8 cellular contexts compared by ENCODE assay signal in genomic region chr1:22024485-22025367, GRCh38. TPM values are rescaled to one million over a fixed set of nuclear protein-coding genes. Genes with fewer than 3 reads are reported as not detected.
DNase-seq lines count a peak whose midpoint lies in the region; ATAC-seq, FAIRE-seq and TF ChIP-seq lines count a peak whose summit lies in the region.

No MANE protein-coding gene starts in this region.

- intact Hi-C loops in activated CD8-positive, alpha-beta T cell treated with anti-CD3 and anti-CD28 coated beads for 36 hours (cut with micrococcal nuclease): loop anchor here (2.0 kb wide), 2 partner anchors 28 to 64 kb away; partner anchors contain the start of gene CDC42

- ATAC-seq in A549 (peak; percentile 85 to 86), GM18511 (IDR thresholded peaks at IDR 0.05; ENCODE audit: unreplicated experiment) (peak; percentile 50), HG03045 (IDR thresholded peaks at IDR 0.05; ENCODE audit: unreplicated experiment) (peak; percentile 35)
- peak; percentile 79 for ATAC-seq in activated CD8-positive, alpha-beta T cell treated with anti-CD3 and anti-CD28 coated beads for 36 hours

- H3K27ac ChIP-seq in A549: peak overlapping the region; percentile 98

- TF ChIP-seq RAD21 in A549 (conservative IDR thresholded peaks at IDR 0.05 in 1 of 2, IDR thresholded peaks at IDR 0.05 in 1 of 2): peak in 1 of 2 experiments; percentile 8; a peak in 1 of 5 replicates

- CTCF ChIA-PET in A549 (lab: Yijun Ruan, JAX): interaction anchor here (1.0 to 2.4 kb wide), 7 partner anchors 10 to 656 kb away, joined by 3 to 11 read pairs (median 3); no protein-coding TSS in a partner anchor
- CTCF ChIA-PET in activated CD8-positive, alpha-beta T cell treated with anti-CD3 and anti-CD28 coated beads for 36 hours (lab: Charles Lee): interaction anchor here (0.7 to 4.1 kb wide), 18 partner anchors 9 to 366 kb away, joined by 3 to 40 read pairs (median 6); partner anchors contain the start of gene CDC42

- 2% methylated on average over 30 of the region's 33 CpGs for WGBS in A549 (ENCODE audit: missing lambda C conversion rate)

- peaks cover 10% of the 10 kb centered on the region for H3K36me3 Mint-ChIP-seq in activated CD8-positive, alpha-beta T cell treated with anti-CD3 and anti-CD28 coated beads for 36 hours (ENCODE audit: low read depth)

- H3K9me3 ChIP-seq in A549: no peaks in the 10 kb centered on the region

- H3K27ac Mint-ChIP-seq in activated CD8-positive, alpha-beta T cell treated with anti-CD3 and anti-CD28 coated beads for 36 hours: peak overlapping the region; percentile 99

- peak; percentile 73 to 83 for DNase-seq in A549 (ENCODE audit: low read depth in 1 of 2, low spot score in 1 of 2)
- DNase-seq in NCI-H510A treated with DMSO at 0.1 percent for 48 hours (lab: John Stamatoyannopoulos, UW): peak; percentile 92
- peak; percentile 94 for DNase-seq in activated CD8-positive, alpha-beta T cell treated with anti-CD3 and anti-CD28 coated beads for 36 hours
- DNase-seq in effector CD8-positive, alpha-beta T cell (lab: John Stamatoyannopoulos, UW): peak; percentile 65
- DNase-seq in mesenteric fat pad (ENCODE audit: low spot score): peak; percentile 90
- DNase-seq in stimulated activated CD8-positive, alpha-beta memory T cell treated with anti-CD3 and anti-CD28 coated beads, Interleukin-15, amount 100 ng/mL, for 48 hours (ENCODE audit: low read depth in 2 of 2): peak; percentile 69 to 71

- peaks cover 41% of the 10 kb centered on the region for H3K4me1 Mint-ChIP-seq in activated CD8-positive, alpha-beta T cell treated with anti-CD3 and anti-CD28 coated beads for 36 hours (ENCODE audit: low read depth)

- no peak for TF ChIP-seq EP300 in A549 (IDR thresholded peaks at IDR 0.05)

- H3K4me2 ChIP-seq in A549: peak overlapping the region; percentile 70

- peak; percentile 5; the same call in 1 of the 3 replicates for TF ChIP-seq CTCF in A549 (IDR thresholded peaks at IDR 0.05)
- no peak for TF ChIP-seq CTCF in activated CD8-positive, alpha-beta T cell treated with anti-CD3 and anti-CD28 coated beads for 36 hours (IDR thresholded peaks at IDR 0.05)

- peak overlapping the region; percentile 99 for H3K4me3 ChIP-seq in A549

- FAIRE-seq in A549 (lab: Jason Lieb, UNC): no peak

- POLR2A ChIA-PET in A549 (lab: Yijun Ruan, JAX): interaction anchor here (0.6 to 2.2 kb wide), 8 partner anchors 9 to 436 kb away, joined by 3 to 13 read pairs (median 4); partner anchors contain the start of gene CDC42
- POLR2A ChIA-PET in activated CD8-positive, alpha-beta T cell treated with anti-CD3 and anti-CD28 coated beads for 36 hours (lab: Charles Lee): interaction anchor here (0.6 to 12.6 kb wide), 20 partner anchors 8 to 731 kb away, joined by 3 to 218 read pairs (median 4); partner anchors contain the start of genes CDC42 and USP48

- H3K4me3 Mint-ChIP-seq in activated CD8-positive, alpha-beta T cell treated with anti-CD3 and anti-CD28 coated beads for 36 hours: peak overlapping the region; percentile 86

- TF ChIP-seq POLR2A in A549 (IDR thresholded peaks at IDR 0.05; ENCODE audit: low read length): no peak

- peaks cover 3% of the 10 kb centered on the region; the same call in 1 of the 3 replicates for H3K4me1 ChIP-seq in A549

- no peaks in the 10 kb centered on the region for H3K27me3 Mint-ChIP-seq in activated CD8-positive, alpha-beta T cell treated with anti-CD3 and anti-CD28 coated beads for 36 hours

- no peaks in the 10 kb centered on the region for H3K9me3 Mint-ChIP-seq in activated CD8-positive, alpha-beta T cell treated with anti-CD3 and anti-CD28 coated beads for 36 hours

TF ChIP-seq in A549, 52 proteins besides CTCF, POLR2A, EP300 and RAD21:
- TF ChIP-seq CEBPB (IDR thresholded peaks at IDR 0.05): peak in 1 of 2 experiments; percentile 65; a peak in 2 of 4 replicates
- 0 out of 3 replicates have a peak, but pooled peaks have one; percentile 12 for TF ChIP-seq BCL3 (IDR thresholded peaks at IDR 0.05)
- no peak for TF ChIP-seq TP53 (CRISPR knock-in tag; IDR thresholded peaks at IDR 0.05)
- TF ChIP-seq EHMT2 (IDR thresholded peaks at IDR 0.05; ENCODE audit: low read depth): no peak
- TF ChIP-seq HOXB13 (CRISPR knock-in tag; IDR thresholded peaks at IDR 0.05; ENCODE audit: low read depth): no peak
- TF ChIP-seq NPAS2 (CRISPR knock-in tag; IDR thresholded peaks at IDR 0.05; ENCODE audit: borderline replicate concordance): no peak
- TF ChIP-seq JUNB (IDR thresholded peaks at IDR 0.05): no peak
- no peak for TF ChIP-seq POLR2AphosphoS2 (conservative IDR thresholded peaks at IDR 0.05; ENCODE audit: low read length)
- TF ChIP-seq FOSL2 (IDR thresholded peaks at IDR 0.05): no peak
- TF ChIP-seq FOSL2 (CRISPR knock-in tag; IDR thresholded peaks at IDR 0.05): peak; percentile 27; the same call in 1 of the 2 replicates

RNA-seq across cellular contexts. Expression of gene CELA3A, which starts 23.3 kb away (rescaled TPM):
- polyA plus RNA-seq in A549 (2011; rRNA removed) (not detected in 2 replicates), A549 (2017; fragmentation: RNase III; extraction: RNeasy Plus Mini Kit Qiagen cat#74134 plus additional on column Dnase treatment) (not detected in 3 replicates)
- polyA plus RNA-seq in A549 (2012; cell fraction: cytosol; rRNA removed): 0.04 TPM in 1 of 2 replicates, not detected in the other
- not detected in 2 replicates for polyA plus RNA-seq in A549 (2012; cell fraction: nucleus; rRNA removed)
- polyA minus RNA-seq in A549 (2011; rRNA and poly(A)+ RNA removed): not detected in 2 replicates
- not detected for total RNA-seq in activated CD8-positive, alpha-beta T cell treated with anti-CD3 and anti-CD28 coated beads for 36 hours
- total RNA-seq in mesenteric fat pad: 4.1 TPM

RNA-seq across cellular contexts. Expression of gene CDC42, which starts 27.8 kb away (rescaled TPM):
- polyA plus RNA-seq in A549 (2011; rRNA removed): 212 and 251 TPM in 2 replicates
- polyA plus RNA-seq in A549 (2012; cell fraction: cytosol; rRNA removed): 56.2 and 64.9 TPM in 2 replicates
- polyA plus RNA-seq in A549 (2012; cell fraction: nucleus; rRNA removed): 19.1 and 31.5 TPM in 2 replicates
- polyA plus RNA-seq in A549 (2017; fragmentation: RNase III; extraction: RNeasy Plus Mini Kit Qiagen cat#74134 plus additional on column Dnase treatment): 151 to 159 TPM (median 155 TPM) in 3 replicates
- 104 and 107 TPM in 2 replicates for polyA minus RNA-seq in A549 (2011; rRNA and poly(A)+ RNA removed)
- 100 to 1,000 TPM; 292 to 310 TPM for total RNA-seq in activated CD8-positive, alpha-beta T cell treated with anti-CD3 and anti-CD28 coated beads for 36 hours
- total RNA-seq in mesenteric fat pad: 270 TPM

RNA-seq across cellular contexts. Expression of gene CELA3B, which starts 47.9 kb away (rescaled TPM):
- polyA plus RNA-seq in A549 (2011; rRNA removed): not detected in 2 replicates
- not detected in 2 replicates for polyA plus RNA-seq in A549 (2012; cell fraction: cytosol; rRNA removed)
- polyA plus RNA-seq in A549 (2012; cell fraction: nucleus; rRNA removed): not detected in 2 replicates
- polyA plus RNA-seq in A549 (2017; fragmentation: RNase III; extraction: RNeasy Plus Mini Kit Qiagen cat#74134 plus additional on column Dnase treatment): not detected in 3 replicates
- polyA minus RNA-seq in A549 (2011; rRNA and poly(A)+ RNA removed): not detected in 2 replicates
- not detected for total RNA-seq in activated CD8-positive, alpha-beta T cell treated with anti-CD3 and anti-CD28 coated beads for 36 hours
- total RNA-seq in mesenteric fat pad: 0.90 TPM

Comparison
In these comparisons a context has a peak if more than half of its experiments do, and no peak if none do; other contexts are left out.
1. Peak in every context shown above with its lines: DNase-seq, ATAC-seq, H3K4me3 ChIP-seq and H3K27ac ChIP-seq.
2. ATAC-seq: peak in every context shown above with its lines; median percentile 86 in A549; 79 in activated CD8-positive, alpha-beta T cell treated with anti-CD3 and anti-CD28 coated beads for 36 hours; 50 in GM18511; 35 in HG03045.